In genomic region chr20:45415822-45416637, GRCh38 we compare ENCODE assay signal across 8 cellular contexts. TPM values are rescaled to one million over a fixed set of nuclear protein-coding genes. Genes with fewer than 3 reads are reported as not detected.
DNase-seq lines count a peak whose midpoint lies in the region; ATAC-seq lines count a peak whose summit lies in the region.

TSS of gene PIGT (plus strand) at chr20:45416141. CDS start at chr20:45416157, 16 bp downstream.

- peak within 1 kb of the TSS; percentile 54 for H3K27ac ChIP-seq in epithelial cell of prostate

- DNase-seq in DMS 273 (lab: John Stamatoyannopoulos, UW; ENCODE audit: unreplicated experiment) (peak; percentile 92), HuH-7.5 (ENCODE audit: low spot score) (peak; percentile 83), OCI-M2 (lab: John Stamatoyannopoulos, UW; ENCODE audit: unreplicated experiment) (peak; percentile 49), activated T-cell treated with anti-CD3 and anti-CD28 coated beads for 24 hours (ENCODE audit: low read depth) (peak; percentile 85), epithelial cell of prostate (ENCODE audit: low read depth, low spot score) (no peak), mucosa of gallbladder (ENCODE audit: low spot score) (peak; percentile 89)
- DNase-seq in stimulated activated CD8-positive, alpha-beta memory T cell treated with anti-CD3 and anti-CD28 coated beads, Interleukin-4, amount 100 ng/mL, for 24 hours (ENCODE audit: low read depth): peak; percentile 83

- ATAC-seq in GM21515 (IDR thresholded peaks at IDR 0.05; ENCODE audit: unreplicated experiment): peak; percentile 76

RNA-seq across cellular contexts. Expression of gene PIGT, which starts in this region (rescaled TPM):
- total RNA-seq in mucosa of gallbladder: 98.3 TPM
